19 cellular contexts compared by ENCODE assay signal in the genomic region with DNA sequence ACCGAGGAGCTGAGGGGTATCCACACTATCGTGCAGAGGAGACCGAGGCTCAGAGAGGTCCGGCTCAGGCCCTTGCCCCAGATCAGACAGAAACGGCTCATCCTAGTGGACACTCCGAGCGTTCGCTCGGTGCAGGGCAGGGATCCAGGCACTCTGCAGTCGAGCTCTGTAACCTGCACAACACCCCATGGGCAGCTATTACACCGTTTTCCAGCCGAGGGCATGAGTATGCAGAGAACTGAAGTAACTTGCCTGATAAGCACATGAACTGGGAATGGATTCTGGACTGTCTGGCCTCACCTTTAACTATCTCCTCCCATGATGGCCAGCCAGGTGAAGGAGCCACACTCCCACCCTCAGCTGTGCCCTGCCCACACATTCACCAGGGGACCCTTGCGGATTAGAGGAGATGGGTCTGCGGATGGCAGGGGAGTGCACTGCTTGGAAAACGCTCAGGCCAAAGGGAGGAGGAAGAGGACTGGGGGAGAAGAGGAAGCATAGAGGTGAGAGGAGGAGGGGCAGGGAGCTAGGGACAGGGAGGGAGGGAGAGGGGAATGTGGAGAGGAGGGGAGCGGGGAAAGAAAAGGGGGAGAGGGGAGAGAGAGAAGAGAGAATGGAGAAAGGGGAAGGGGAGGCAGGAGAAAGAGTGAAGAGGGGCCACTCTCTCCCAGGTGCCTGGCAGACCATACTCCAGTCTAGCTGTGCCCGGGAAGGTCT. TPM values are rescaled to one million over a fixed set of nuclear protein-coding genes. Genes with fewer than 3 reads are reported as not detected.
DNase-seq lines count a peak whose midpoint lies in the region; TF ChIP-seq lines count a peak whose summit lies in the region.
"Had no signal": no experiment of that assay in that cellular context is flagged by ENCODE, and none has a peak within 500 bp of the region (broad histone marks: within the 10 kb centered on the region; RNA-seq: fewer than 3 reads in every experiment).

No MANE protein-coding gene starts in this region.

- H3F3A ChIP-seq in neural cell (ENCODE audit: insufficient read depth, low read length, poor library complexity, severe bottlenecking): no peaks in the 10 kb centered on the region

- peak overlapping the region; percentile 57 for H3K4me3 Mint-ChIP-seq in Caco-2 (ENCODE audit: unreplicated experiment)

- peak in 1 of 2 experiments; percentile 15 for TF ChIP-seq CTCF in Caco-2 (IDR thresholded peaks at IDR 0.05; ENCODE audit: insufficient read depth in 1 of 2, low read depth in 1 of 2, low read length in 1 of 2, severe bottlenecking in 1 of 2, unreplicated experiment in 1 of 2)
- no peak for TF ChIP-seq CTCF in colonic mucosa (IDR thresholded peaks at IDR 0.05)
- TF ChIP-seq CTCF in neural cell (IDR thresholded peaks at IDR 0.05; ENCODE audit: poor library complexity, severe bottlenecking): no peak
- no peak for TF ChIP-seq CTCF in mammary epithelial cell (conservative IDR thresholded peaks at IDR 0.05 in 1 of 2, IDR thresholded peaks at IDR 0.05 in 1 of 2; ENCODE audit: extremely low read depth in 1 of 2, insufficient read depth in 1 of 2, low read depth in 1 of 2, low read length in 2 of 2)

- H3K4me3 ChIP-seq in Caco-2 (ENCODE audit: low read depth, low read length) (no peak overlapping the region), HUES64 (ENCODE audit: low read length) (peak overlapping the region; percentile 38), colonic mucosa (no peak overlapping the region), neural cell (ENCODE audit: low read length) (no peak overlapping the region), mammary epithelial cell (replicated peaks in 1 of 3; ENCODE audit: insufficient read depth in 1 of 3, low read depth in 2 of 3, low read length in 3 of 3) (no peak overlapping the region)
- H3K4me3 ChIP-seq: coronary artery, right atrium auricular region had no signal

- DNase-seq in Caco-2 (peak; percentile 73 to 75), colonic mucosa (peak; percentile 64), dermis blood vessel endothelial cell (no peak), ureter (ENCODE audit: low spot score) (no peak), mammary epithelial cell (no peak)
- DNase-seq: activated effector memory CD4-positive, alpha-beta T cell treated with anti-CD3 and anti-CD28 coated beads, Interleukin-2, amount 50 U/mL, for 16 hours; AML-193; aorta; MV-4-11; NCI-H2081 treated with DMSO at 0.1 percent for 48 hours; NCI-H526 treated with DMSO at 0.1 percent for 48 hours; PC-3; substantia nigra had no signal

- no peaks in the 10 kb centered on the region for H3K27me3 ChIP-seq in Caco-2 (replicated peaks; ENCODE audit: control insufficient read depth, insufficient read depth, low read length)
- peaks cover 6% of the 10 kb centered on the region; the same call in 1 of the 2 replicates for H3K27me3 ChIP-seq in HUES64 (ENCODE audit: insufficient read depth, low read length)
- H3K27me3 ChIP-seq in colonic mucosa: no peaks in the 10 kb centered on the region
- no peaks in the 10 kb centered on the region for H3K27me3 ChIP-seq in neural cell (ENCODE audit: insufficient read depth, low read depth, low read length)
- H3K27me3 ChIP-seq in mammary epithelial cell (ENCODE audit: insufficient read depth, low read length): no peaks in the 10 kb centered on the region
- H3K27me3 ChIP-seq: right atrium auricular region had no signal

- no peak overlapping the region for H3K27ac ChIP-seq in HUES64 (ENCODE audit: low read depth, low read length)
- H3K27ac ChIP-seq in colonic mucosa: no peak overlapping the region
- H3K27ac ChIP-seq in neural cell (ENCODE audit: low read length): no peak overlapping the region
- no peak overlapping the region for H3K27ac ChIP-seq in mammary epithelial cell (ENCODE audit: insufficient read depth, low read depth, low read length)
- H3K27ac ChIP-seq: coronary artery, epithelial cell of prostate, neutrophil, right atrium auricular region had no signal

- no peak overlapping the region for H2AFZ ChIP-seq in neural cell (ENCODE audit: low read depth, low read length)
- no peak overlapping the region for H2AFZ ChIP-seq in mammary epithelial cell (ENCODE audit: low read depth, low read length)

- H3K79me2 ChIP-seq in neural cell (replicated peaks; ENCODE audit: insufficient read depth, low read length) (peaks cover 3% of the 10 kb centered on the region), mammary epithelial cell (ENCODE audit: insufficient read depth, low read length) (no peaks in the 10 kb centered on the region)

- in situ Hi-C loops in mammary epithelial cell (cut with MboI; ENCODE audit: low sequenced_read_pairs in 2 of 2): no loop called here

- no peak for TF ChIP-seq RAD21 in neural cell (conservative IDR thresholded peaks at IDR 0.05)

- H3K9me3 ChIP-seq in Caco-2: no peaks in the 10 kb centered on the region
- H3K9me3 ChIP-seq in HUES64 (ENCODE audit: insufficient read depth, low read depth, low read length): no peaks in the 10 kb centered on the region
- no peaks in the 10 kb centered on the region for H3K9me3 ChIP-seq in colonic mucosa
- H3K9me3 ChIP-seq in neural cell (ENCODE audit: low read length): no peaks in the 10 kb centered on the region
- no peaks in the 10 kb centered on the region for H3K9me3 ChIP-seq in mammary epithelial cell (replicated peaks; ENCODE audit: insufficient read depth, low read length)
- H3K9me3 ChIP-seq: neutrophil, right atrium auricular region had no signal

- H3K36me3 ChIP-seq in Caco-2 (ENCODE audit: control insufficient read depth, insufficient read depth, low read length) (no peaks in the 10 kb centered on the region), HUES64 (ENCODE audit: insufficient read depth, low read length) (no peaks in the 10 kb centered on the region), colonic mucosa (no peaks in the 10 kb centered on the region), neural cell (ENCODE audit: insufficient read depth, low read length) (no peaks in the 10 kb centered on the region), mammary epithelial cell (ENCODE audit: insufficient read depth, low read length) (no peaks in the 10 kb centered on the region)
- H3K36me3 ChIP-seq: neutrophil, right atrium auricular region had no signal

- peaks cover 72% of the 10 kb centered on the region for H3K4me1 Mint-ChIP-seq in Caco-2 (ENCODE audit: low read depth, unreplicated experiment)

- no peaks in the 10 kb centered on the region for H3K27me3 Mint-ChIP-seq in Caco-2 (ENCODE audit: insufficient read depth, unreplicated experiment)

- peak overlapping the region; percentile 92 for H3K27ac Mint-ChIP-seq in Caco-2 (ENCODE audit: unreplicated experiment)

- intact Hi-C loops in Caco-2 (cut with micrococcal nuclease; ENCODE audit: unreplicated experiment): loop anchor here (1.0 kb wide), 3 partner anchors 10 to 20 kb away; no protein-coding TSS in a partner anchor
- intact Hi-C loops in colonic mucosa (cut with DNase I): no loop called here
- intact Hi-C loops in mammary epithelial cell (cut with micrococcal nuclease): no loop called here

- peaks cover 65% of the 10 kb centered on the region for H3K4me1 ChIP-seq in Caco-2
- peaks cover 49% of the 10 kb centered on the region for H3K4me1 ChIP-seq in HUES64 (ENCODE audit: insufficient read depth, low read length)
- H3K4me1 ChIP-seq in colonic mucosa: peaks cover 23% of the 10 kb centered on the region
- H3K4me1 ChIP-seq in mammary epithelial cell (ENCODE audit: insufficient read depth, low read length): peaks cover 12% of the 10 kb centered on the region

- H4K20me1 ChIP-seq in neural cell (ENCODE audit: insufficient read depth): no peaks in the 10 kb centered on the region
- no peaks in the 10 kb centered on the region for H4K20me1 ChIP-seq in mammary epithelial cell (ENCODE audit: insufficient read depth, low read length)

- CTCF ChIA-PET in Caco-2 (lab: Charles Lee) (interaction anchor here (0.6 to 2.5 kb wide), 10 partner anchors 9 to 213 kb away, joined by 3 to 12 read pairs (median 4); a partner anchor contains a TSS), mammary epithelial cell (lab: Charles Lee; ENCODE audit: low non-redundant PET) (no interaction called here)

- TF ChIP-seq EP300 in neural cell (conservative IDR thresholded peaks at IDR 0.05; ENCODE audit: poor library complexity, severe bottlenecking): no peak

- H3K4me2 ChIP-seq in neural cell (ENCODE audit: low read length) (no peak overlapping the region), mammary epithelial cell (ENCODE audit: insufficient read depth, low read depth, low read length) (no peak overlapping the region)

- 41% methylated on average over 17 of the region's 17 CpGs for WGBS in HUES64
- 78% methylated on average over 11 of the region's 17 CpGs for WGBS in mammary epithelial cell (ENCODE audit: low coverage, missing lambda C conversion rate)

- H3K9ac ChIP-seq in HUES64 (ENCODE audit: low read depth, low read length): no peak overlapping the region
- H3K9ac ChIP-seq in colonic mucosa (ENCODE audit: low read depth in 2 of 2, low read length in 2 of 2): peak overlapping the region in 1 of 2 donors; percentile 12
- H3K9ac ChIP-seq in neural cell (ENCODE audit: low read length): peak overlapping the region; percentile 12
- no peak overlapping the region for H3K9ac ChIP-seq in mammary epithelial cell (ENCODE audit: insufficient read depth, low read length)

- POLR2A ChIA-PET in Caco-2 (lab: Charles Lee): interaction anchor here (0.6 to 2.4 kb wide), 4 partner anchors 9 to 131 kb away, joined by 3 to 22 read pairs (median 5); no protein-coding TSS in a partner anchor

- H3K9me3 Mint-ChIP-seq in Caco-2 (ENCODE audit: unreplicated experiment): no peaks in the 10 kb centered on the region

- H3K9me2 ChIP-seq in neural cell (ENCODE audit: insufficient read depth, low read length): no peaks in the 10 kb centered on the region

- BruUV-seq in Caco-2 (replicated peaks; lab: Mats Ljungman, UMichigan): TSS peak; percentile 68
- no TSS peak for BruUV-seq in mammary epithelial cell (replicated peaks; lab: Mats Ljungman, UMichigan)

- dilution Hi-C loops in mammary epithelial cell (cut with HindIII; ENCODE audit: low sequenced_read_pairs): no loop called here

- H3K36me3 Mint-ChIP-seq in Caco-2 (ENCODE audit: insufficient read depth, unreplicated experiment): peaks cover 7% of the 10 kb centered on the region

TF ChIP-seq in neural cell, 6 proteins besides CTCF, POLR2A, EP300 and RAD21 (continues in another document):
- TF ChIP-seq POLR2AphosphoS5 (IDR thresholded peaks at IDR 0.05) (no peak), EZH2 (IDR thresholded peaks at IDR 0.05; ENCODE audit: borderline replicate concordance, insufficient read depth, low read length, poor library complexity, severe bottlenecking) (no peak), MXI1 (conservative IDR thresholded peaks at IDR 0.05; ENCODE audit: poor library complexity, severe bottlenecking) (no peak), SMC3 (conservative IDR thresholded peaks at IDR 0.05; ENCODE audit: poor library complexity) (no peak)

RNA-seq across cellular contexts. Expression of a gene that starts 33.0 kb away (rescaled TPM):
- 81.7 and 82.7 TPM in 2 replicates for total RNA-seq in Caco-2 (2022)
- 27.1 TPM for polyA plus RNA-seq in HUES64 (2013, experiment 1 of 2)
- polyA plus RNA-seq in HUES64 (2013, experiment 2 of 2): 27.9 TPM
- total RNA-seq in colonic mucosa: 10 to 100 TPM; 52.9 to 62.0 TPM
- polyA plus RNA-seq in neural cell: 21.9 and 27.5 TPM in 2 replicates
- 134 and 148 TPM in 2 replicates for polyA minus RNA-seq in neural cell
- 25.7 and 29.0 TPM in 2 replicates for total RNA-seq in dermis blood vessel endothelial cell
- 64.9 TPM for total RNA-seq in ureter
- total RNA-seq in mammary epithelial cell: 10 to 100 TPM; 49.2 to 62.5 TPM
- polyA plus RNA-seq in mammary epithelial cell: 26.0 TPM
- polyA minus RNA-seq in mammary epithelial cell: 64.9 TPM

Comparison
In these comparisons a context has a peak if more than half of its experiments do, and no peak if none do; other contexts are left out.
1. DNase-seq: peak in Caco-2 (2 of 2) and colonic mucosa (single experiment); none in dermis blood vessel endothelial cell (single experiment), ureter (single experiment) and mammary epithelial cell (single experiment).